22 cellular contexts compared by ENCODE assay signal in the genomic region with DNA sequence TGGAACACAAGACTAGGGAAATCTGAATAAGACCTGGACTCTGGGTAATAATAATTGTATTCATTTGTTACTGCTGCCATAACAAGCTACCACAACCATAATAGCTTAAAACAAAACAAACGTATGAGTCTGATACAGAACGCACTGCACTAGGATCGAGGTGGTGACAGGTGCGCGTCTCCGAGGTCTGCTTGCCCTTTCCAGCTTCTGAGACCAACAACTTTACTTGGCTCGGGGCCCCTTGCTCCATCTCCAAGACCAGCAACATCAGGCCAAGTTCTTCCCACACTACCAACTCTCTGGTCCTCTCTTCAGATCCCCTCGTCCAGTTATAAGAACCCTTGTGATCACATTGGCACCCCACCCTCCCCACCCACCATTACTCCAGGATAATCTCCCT. TPM values are rescaled to one million over a fixed set of nuclear protein-coding genes. Genes with fewer than 3 reads are reported as not detected.
A peak's percentile ranks its signal among the peaks of the same experiment; 100 is the strongest.
DNase-seq lines count a peak whose midpoint lies in the region; ATAC-seq and TF ChIP-seq lines count a peak whose summit lies in the region.
"Had no signal": no experiment of that assay in that cellular context is flagged by ENCODE, and none has a peak within 500 bp of the region (broad histone marks: within the 10 kb centered on the region; RNA-seq: fewer than 3 reads in every experiment).

No MANE protein-coding gene starts in this region.

- H3K27ac Mint-ChIP-seq in activated T-helper 1 cell treated with anti-CD3 and anti-CD28 coated beads, Interleukin-12 subunit alpha, Interleukin-12 subunit beta, Interleukin-2, Interleukin-4 antibody, amounts not matched to agents 30 ng/mL and 10 ng/mL and 1 ng/mL, durations not matched to agents 14 hours and 24 hours and 36 hours = no peak overlapping the region
- H3K27ac Mint-ChIP-seq: CD4-positive, alpha-beta memory T cell had no signal

- no TSS peak for BruUV-seq in Panc1 (replicated peaks; lab: Mats Ljungman, UMichigan)

- CTCF ChIA-PET in Panc1 (lab: Charles Lee) = no interaction called here

- TF ChIP-seq CTCF in Panc1 (IDR thresholded peaks at IDR 0.05) = no peak
- TF ChIP-seq CTCF in gastroesophageal sphincter (IDR thresholded peaks at IDR 0.05) = no peak
- no peak for TF ChIP-seq CTCF in prostate gland (IDR thresholded peaks at IDR 0.05)
- no peak for TF ChIP-seq CTCF in uterus (IDR thresholded peaks at IDR 0.05)
- no peak for TF ChIP-seq CTCF in foreskin keratinocyte (conservative IDR thresholded peaks at IDR 0.05)

- H3K4me3 ChIP-seq in Panc1 (ENCODE audit: low read depth in 2 of 2, low read length in 2 of 2) (no peak overlapping the region), gastroesophageal sphincter (no peak overlapping the region), prostate gland (no peak overlapping the region), uterus (no peak overlapping the region)
- H3K4me3 ChIP-seq: BLaER1 treated with 17β-estradiol and CSF1 and Interleukin-3, amounts not matched to agents 10 nM and 100 nM; K562 had no signal

- intact Hi-C loops in Panc1 (cut with micrococcal nuclease; ENCODE audit: unreplicated experiment) = no loop called here
- intact Hi-C loops in prostate gland (cut with DNase I) = no loop called here
- intact Hi-C loops in uterus (cut with DNase I; ENCODE audit: low total_unique reads) = no loop called here
- intact Hi-C loops in activated T-helper 1 cell treated with anti-CD3 and anti-CD28 coated beads, Interleukin-12 subunit alpha, Interleukin-12 subunit beta, Interleukin-2, Interleukin-4 antibody, amounts not matched to agents 30 ng/mL and 10 ng/mL and 1 ng/mL, durations not matched to agents 14 hours and 24 hours and 36 hours (cut with micrococcal nuclease) = no loop called here

- no peak for TF ChIP-seq POLR2A in gastroesophageal sphincter (IDR thresholded peaks at IDR 0.05)
- no peak for TF ChIP-seq POLR2A in prostate gland (IDR thresholded peaks at IDR 0.05)
- TF ChIP-seq POLR2A in uterus (IDR thresholded peaks at IDR 0.05) = no peak

- H3K4me1 Mint-ChIP-seq in activated T-helper 1 cell treated with anti-CD3 and anti-CD28 coated beads, Interleukin-12 subunit alpha, Interleukin-12 subunit beta, Interleukin-2, Interleukin-4 antibody, amounts not matched to agents 30 ng/mL and 10 ng/mL and 1 ng/mL, durations not matched to agents 14 hours and 24 hours and 36 hours (ENCODE audit: low read depth) = no peaks in the 10 kb centered on the region

- H3K9me3 ChIP-seq in Panc1 (ENCODE audit: control insufficient read depth, insufficient read depth, low read depth, low read length) (no peaks in the 10 kb centered on the region), gastroesophageal sphincter (no peaks in the 10 kb centered on the region), prostate gland (no peaks in the 10 kb centered on the region), uterus (no peaks in the 10 kb centered on the region)

- H3K36me3 ChIP-seq in Panc1 (ENCODE audit: control insufficient read depth, insufficient read depth, low read length) (no peaks in the 10 kb centered on the region), gastroesophageal sphincter (no peaks in the 10 kb centered on the region), prostate gland (no peaks in the 10 kb centered on the region), uterus (no peaks in the 10 kb centered on the region)

- no peaks in the 10 kb centered on the region for H3K36me3 Mint-ChIP-seq in activated T-helper 1 cell treated with anti-CD3 and anti-CD28 coated beads, Interleukin-12 subunit alpha, Interleukin-12 subunit beta, Interleukin-2, Interleukin-4 antibody, amounts not matched to agents 30 ng/mL and 10 ng/mL and 1 ng/mL, durations not matched to agents 14 hours and 24 hours and 36 hours (ENCODE audit: low read depth)
- H3K36me3 Mint-ChIP-seq: CD4-positive, alpha-beta memory T cell had no signal

- no peak overlapping the region for H3K4me3 Mint-ChIP-seq in activated T-helper 1 cell treated with anti-CD3 and anti-CD28 coated beads, Interleukin-12 subunit alpha, Interleukin-12 subunit beta, Interleukin-2, Interleukin-4 antibody, amounts not matched to agents 30 ng/mL and 10 ng/mL and 1 ng/mL, durations not matched to agents 14 hours and 24 hours and 36 hours
- H3K4me3 Mint-ChIP-seq: CD4-positive, alpha-beta memory T cell had no signal

- H3K27ac ChIP-seq in Panc1 (ENCODE audit: low read length) (peak overlapping the region; percentile 100), gastroesophageal sphincter (peak overlapping the region in 3 of 4 donors; percentile 16 to 79 (median 66)), prostate gland (peak overlapping the region; percentile 17 to 80), uterus (peak overlapping the region; percentile 77 to 83), foreskin keratinocyte (no peak overlapping the region)
- H3K27ac ChIP-seq: BLaER1 treated with 17β-estradiol and CSF1 and Interleukin-3, amounts not matched to agents 10 nM and 100 nM had no signal

- H3K4me1 ChIP-seq in Panc1 (ENCODE audit: control insufficient read depth, insufficient read depth, low read length) (peaks cover 96% of the 10 kb centered on the region), gastroesophageal sphincter (peaks cover 9 to 84% (median 35%) of the 10 kb centered on the region in 3 donors), prostate gland (replicated peaks) (peaks cover 20% of the 10 kb centered on the region), uterus (peaks cover 25 to 26% of the 10 kb centered on the region in 2 donors), foreskin keratinocyte (peaks cover 15% of the 10 kb centered on the region)

- WGBS in gastroesophageal sphincter (ENCODE audit: low coverage in 1 of 2), 2 donors = 91 to 92% methylated on average over 8 of the region's 8 CpGs
- WGBS in prostate gland = 92% methylated on average over 8 of the region's 8 CpGs

- in situ Hi-C loops in Panc1 (cut with HindIII; ENCODE audit: low pct_unique_long_range_greater_than_20kb, low sequenced_read_pairs) = no loop called here

- POLR2A ChIA-PET in Panc1 (lab: Charles Lee) = no interaction called here

- H3K27me3 Mint-ChIP-seq in activated T-helper 1 cell treated with anti-CD3 and anti-CD28 coated beads, Interleukin-12 subunit alpha, Interleukin-12 subunit beta, Interleukin-2, Interleukin-4 antibody, amounts not matched to agents 30 ng/mL and 10 ng/mL and 1 ng/mL, durations not matched to agents 14 hours and 24 hours and 36 hours (ENCODE audit: insufficient read depth) = peaks cover 7% of the 10 kb centered on the region

- DNase-seq in Panc1 (ENCODE audit: low read depth, low spot score) (no peak), prostate gland (ENCODE audit: low spot score) (no peak), uterus (no peak), foreskin keratinocyte (no peak)
- DNase-seq in activated T-helper 1 cell treated with anti-CD3 and anti-CD28 coated beads, Interleukin-12 subunit alpha, Interleukin-12 subunit beta, Interleukin-2, Interleukin-4 antibody, amounts not matched to agents 30 ng/mL and 10 ng/mL and 1 ng/mL, durations not matched to agents 14 hours and 24 hours and 36 hours (ENCODE audit: low spot score) = no peak
- DNase-seq: ACHN; Caco-2; CD4-positive, alpha-beta memory T cell; DMS 273 treated with DMSO at 0.1 percent for 48 hours; DMS79 treated with DMSO at 0.1 percent for 48 hours; MM.1S; NCI-H1048; NCI-H1417 treated with DMSO at 0.1 percent for 48 hours; NCI-H187 treated with DMSO at 0.1 percent for 48 hours; NCI-H2171; NCI-H345; NCI-H524; NCI-H82 had no signal

- ATAC-seq in Panc1 (no peak), gastroesophageal sphincter (no peak), foreskin keratinocyte (no peak), GM19467 (IDR thresholded peaks at IDR 0.05; ENCODE audit: unreplicated experiment) (no peak)
- ATAC-seq: K562 had no signal

- H3K27me3 ChIP-seq in Panc1 (ENCODE audit: control insufficient read depth, insufficient read depth, low read length) (no peaks in the 10 kb centered on the region), gastroesophageal sphincter (no peaks in the 10 kb centered on the region), prostate gland (replicated peaks; ENCODE audit: insufficient read depth) (no peaks in the 10 kb centered on the region), uterus (no peaks in the 10 kb centered on the region), foreskin keratinocyte (no peaks in the 10 kb centered on the region)
- H3K27me3 ChIP-seq: BLaER1 treated with 17β-estradiol and CSF1 and Interleukin-3, amounts not matched to agents 10 nM and 100 nM had no signal

- no peaks in the 10 kb centered on the region for H3K9me3 Mint-ChIP-seq in activated T-helper 1 cell treated with anti-CD3 and anti-CD28 coated beads, Interleukin-12 subunit alpha, Interleukin-12 subunit beta, Interleukin-2, Interleukin-4 antibody, amounts not matched to agents 30 ng/mL and 10 ng/mL and 1 ng/mL, durations not matched to agents 14 hours and 24 hours and 36 hours

- TF ChIP-seq EP300 in gastroesophageal sphincter (IDR thresholded peaks at IDR 0.05) = no peak

RNA-seq across cellular contexts. Expression of gene TBC1D8, which starts 42.8 kb away (rescaled TPM):
- total RNA-seq in Panc1 (2021; ENCODE audit: unreplicated experiment) = 139 TPM
- polyA plus RNA-seq in Panc1 (2012; ENCODE audit: insufficient read length) = 171 TPM
- 10 to 100 TPM; 14.9 to 45.5 (median 32.6) TPM for total RNA-seq in gastroesophageal sphincter
- 100 to 1,000 TPM in 1 of 2 donors, 10 to 100 TPM in 1; 86.1 to 149 TPM for total RNA-seq in prostate gland
- total RNA-seq in uterus = 10 to 100 TPM; 16.7 to 44.0 (median 19.7) TPM
- 0.91 and 1.1 TPM in 2 replicates for total RNA-seq in activated T-helper 1 cell treated with anti-CD3 and anti-CD28 coated beads, Interleukin-12 subunit alpha, Interleukin-12 subunit beta, Interleukin-2, Interleukin-4 antibody, amounts not matched to agents 30 ng/mL and 10 ng/mL and 1 ng/mL, durations not matched to agents 14 hours and 24 hours and 36 hours
- 7.4 and 8.3 TPM in 2 replicates for total RNA-seq in foreskin keratinocyte
- 2.3 and 3.0 TPM in 2 replicates for polyA plus RNA-seq in foreskin keratinocyte
